ENCODE assay signal across 20 cellular contexts in the genomic region with DNA sequence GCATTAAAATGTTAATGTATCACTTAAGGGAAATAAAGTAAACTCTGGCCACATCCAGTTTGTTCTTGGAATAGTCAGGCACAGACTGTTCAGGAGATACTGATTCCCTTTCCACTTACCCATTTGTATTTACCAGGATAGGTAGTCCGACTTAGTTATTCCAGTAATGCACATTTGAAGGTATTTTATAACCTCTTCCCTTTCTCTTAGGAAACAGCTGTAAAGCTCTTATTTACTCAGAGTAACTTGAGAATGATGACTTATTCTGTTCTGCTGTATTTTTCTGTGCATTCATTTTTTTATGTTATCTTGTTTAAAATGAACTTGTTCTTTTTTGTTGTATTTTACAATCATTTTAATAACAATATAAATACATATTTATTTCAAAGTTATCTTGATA.
"Had no signal": no experiment of that assay in that cellular context is flagged by ENCODE, and none has a peak within 500 bp of the region (broad histone marks: within the 10 kb centered on the region; RNA-seq: fewer than 3 reads in every experiment).

No MANE protein-coding gene starts in this region.

- H3K27me3 ChIP-seq: colonic mucosa, foreskin keratinocyte, heart left ventricle, neutrophil, right atrium auricular region, sigmoid colon, thyroid gland had no signal

- H3K4me1 Mint-ChIP-seq: naive thymus-derived CD4-positive, alpha-beta T cell had no signal

- H3K9me3 ChIP-seq: colonic mucosa, heart left ventricle, neutrophil, right atrium auricular region, sigmoid colon, thyroid gland had no signal

- FAIRE-seq: islet of Langerhans, urothelium cell line had no signal

- H3K36me3 ChIP-seq: colonic mucosa, thyroid gland had no signal

- H3K27me3 Mint-ChIP-seq: naive thymus-derived CD4-positive, alpha-beta T cell; type B pancreatic cell had no signal

- H3K4me3 ChIP-seq: colonic mucosa, heart left ventricle, right atrium auricular region, sigmoid colon, smooth muscle cell, thyroid gland had no signal

- DNase-seq: colonic mucosa; dermis blood vessel endothelial cell; erythroblast; foreskin keratinocyte; heart left ventricle; hypothalamus; mammary epithelial cell; naive thymus-derived CD4-positive, alpha-beta T cell; posterior cingulate gyrus; sigmoid colon; stimulated activated CD4-positive, alpha-beta T cell treated with anti-CD3 and anti-CD28 coated beads, Interleukin-2, amount 100 ng/mL, for 48 hours; stimulated activated naive CD4-positive, alpha-beta T cell treated with Interleukin-2 at 50 U/mL for 16 hours; thyroid gland had no signal

- H3K4me3 Mint-ChIP-seq: naive thymus-derived CD4-positive, alpha-beta T cell; type B pancreatic cell had no signal

- H3K4me2 ChIP-seq: smooth muscle cell had no signal

- H3K27ac ChIP-seq: colonic mucosa, foreskin keratinocyte, heart left ventricle, neutrophil, right atrium auricular region, sigmoid colon, thyroid gland had no signal

- H3K4me1 ChIP-seq: colonic mucosa, foreskin keratinocyte, heart left ventricle, right atrium auricular region, sigmoid colon, thyroid gland had no signal

- H3K9me3 Mint-ChIP-seq: type B pancreatic cell had no signal

- ATAC-seq: foreskin keratinocyte; heart left ventricle; left lobe of liver; naive thymus-derived CD4-positive, alpha-beta T cell had no signal

- H3K27ac Mint-ChIP-seq: naive thymus-derived CD4-positive, alpha-beta T cell; type B pancreatic cell had no signal
